ENCODE assay signal across 8 cellular contexts in the genomic region with DNA sequence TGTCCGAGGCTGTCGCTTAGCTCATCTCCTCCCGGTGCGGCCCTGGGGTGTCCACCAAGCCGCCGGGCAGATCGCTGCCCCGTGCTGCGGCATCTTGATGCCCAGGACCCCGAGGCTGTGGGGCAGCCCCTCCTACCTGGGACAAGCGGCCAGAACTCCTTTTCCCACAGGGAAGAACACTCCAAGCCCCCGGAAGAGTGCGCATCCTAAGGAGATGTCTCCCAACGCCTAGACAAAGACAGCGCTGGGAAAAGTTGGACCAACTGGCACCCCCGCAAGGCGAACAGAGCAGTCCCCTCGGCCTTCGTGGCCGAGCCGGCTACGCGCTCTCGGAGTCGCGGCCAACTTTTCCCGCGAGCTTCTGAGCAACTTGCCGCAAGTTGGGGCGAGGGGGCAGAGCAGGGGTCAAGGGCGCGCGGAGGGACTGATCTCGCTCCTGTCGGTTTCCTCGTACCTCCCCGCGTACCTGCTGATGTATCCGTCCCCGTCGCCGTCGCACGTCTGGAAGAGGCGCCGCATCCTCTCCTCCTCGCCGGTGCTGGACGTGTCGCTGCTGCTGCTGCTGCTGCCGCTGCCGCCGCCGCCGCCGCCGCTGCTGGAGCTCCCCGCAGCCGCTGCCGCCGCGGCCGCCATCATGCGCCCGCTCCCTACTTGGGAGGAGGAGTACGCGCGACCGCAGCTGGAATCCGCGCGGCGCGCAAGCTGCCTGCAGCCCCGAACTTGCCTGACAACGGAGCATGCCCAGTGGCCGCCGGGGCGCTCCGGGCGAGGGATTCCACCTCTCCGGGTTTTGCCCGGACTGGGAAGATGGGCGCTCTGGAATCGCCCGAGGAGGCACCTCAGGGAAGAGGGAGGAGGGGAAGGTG.
DNase-seq lines count a peak whose midpoint lies in the region; ATAC-seq and TF ChIP-seq lines count a peak whose summit lies in the region.

A gene (minus strand): TSS at position 675 of the 866 bp plus-strand sequence.

- ATAC-seq in GM21528 (IDR thresholded peaks at IDR 0.05; ENCODE audit: low FRiP score, unreplicated experiment) (peak; percentile 40), GM18517 (IDR thresholded peaks at IDR 0.05; ENCODE audit: unreplicated experiment) (no peak)

- H3K4me3 ChIP-seq in fibroblast of mammary gland (ENCODE audit: control insufficient read depth, low read depth, low read length) (peak within 1 kb of the TSS; percentile 63), muscle layer of colon (ENCODE audit: low read depth in 1 of 2, low read length in 2 of 2) (peak within 1 kb of the TSS; percentile 59 to 68)

- peak; percentile 82 for DNase-seq in AG09319 (ENCODE audit: extremely low read depth, low read depth)
- DNase-seq in NCI-H446 (lab: John Stamatoyannopoulos, UW) = peak; percentile 46 to 86
- DNase-seq in activated T-cell treated with anti-CD3 and anti-CD28 coated beads, Interleukin-2, amount 50 U/mL, for 48 hours = peak; percentile 47 to 57
- peak; percentile 86 for DNase-seq in fibroblast of mammary gland (ENCODE audit: low read depth)
- peak; percentile 35 for DNase-seq in superior temporal gyrus (ENCODE audit: extremely low spot score)

- TF ChIP-seq CTCF in AG09319 (IDR thresholded peaks at IDR 0.05; ENCODE audit: low read depth, low read length) = no peak
- no peak for TF ChIP-seq CTCF in fibroblast of mammary gland (conservative IDR thresholded peaks at IDR 0.05; ENCODE audit: control insufficient read depth, insufficient read depth, low read depth, low read length)

- H3K36me3 ChIP-seq in muscle layer of colon (ENCODE audit: insufficient read depth, low read length) = no peaks in the 10 kb centered on the region

- peak within 1 kb of the TSS; percentile 45 for H3K9ac ChIP-seq in muscle layer of colon (ENCODE audit: low read length)

- H3K27ac ChIP-seq in muscle layer of colon (ENCODE audit: low read depth, low read length) = peak within 1 kb of the TSS; percentile 48

- no peaks in the 10 kb centered on the region for H3K27me3 ChIP-seq in muscle layer of colon (ENCODE audit: control insufficient read depth in 1 of 2, insufficient read depth in 2 of 2, low read length in 2 of 2)

- no peaks in the 10 kb centered on the region for H3K9me3 ChIP-seq in muscle layer of colon (ENCODE audit: low read length)

- H3K4me1 ChIP-seq in muscle layer of colon (ENCODE audit: insufficient read depth, low read length) = peaks cover 8% of the 10 kb centered on the region

Comparison
In these comparisons a context has a peak if more than half of its experiments do, and no peak if none do; other contexts are left out.
1. DNase-seq: peak in every context shown above with its lines; median percentile 86 in fibroblast of mammary gland; 82 in AG09319; 66 in NCI-H446; 52 in activated T-cell treated with anti-CD3 and anti-CD28 coated beads, Interleukin-2, amount 50 U/mL, for 48 hours; 35 in superior temporal gyrus.